Comparison of ENCODE assay signal across 1 cellular context in genomic region chr2:85302106-85302505, GRCh38.
TF ChIP-seq lines count a peak whose summit lies in the region.

No MANE protein-coding gene starts in this region.

TF ChIP-seq in HepG2, 621 proteins besides CTCF, POLR2A, EP300 and RAD21:
- TF ChIP-seq GZF1 (CRISPR knock-in tag; IDR thresholded peaks at IDR 0.05) (no peak), BHLHE40 (IDR thresholded peaks at IDR 0.05; ENCODE audit: low read length) (peak; percentile 71; the same call in 1 of the 2 replicates), ZNF557 (CRISPR knock-in tag; IDR thresholded peaks at IDR 0.05) (no peak)
